Comparison of ENCODE assay signal across 10 cellular contexts in genomic region chr2:85647823-85648526, GRCh38. TPM values are rescaled to one million over a fixed set of nuclear protein-coding genes. Genes with fewer than 3 reads are reported as not detected.
DNase-seq lines count a peak whose midpoint lies in the region; ATAC-seq and TF ChIP-seq lines count a peak whose summit lies in the region.
"Had no signal": no experiment of that assay in that cellular context is flagged by ENCODE, and none has a peak within 500 bp of the region (broad histone marks: within the 10 kb centered on the region; RNA-seq: fewer than 3 reads in every experiment).

No MANE protein-coding gene starts in this region.

- peak overlapping the region; percentile 10 for H3K27ac Mint-ChIP-seq in activated naive CD8-positive, alpha-beta T cell treated with anti-CD3 and anti-CD28 coated beads, Interleukin-2, amount 10 ng/mL, durations not matched to agents 7 days and 5 days
- no peak overlapping the region for H3K27ac Mint-ChIP-seq in activated naive CD8-positive, alpha-beta T cell treated with anti-CD3 and anti-CD28 coated beads for 36 hours
- H3K27ac Mint-ChIP-seq in activated B cell treated with CpG ODN at 0.5 μM for 24 hours = peak overlapping the region; percentile 46

- peaks cover 20 to 95% (median 67%) of the 10 kb centered on the region in 4 donors for H3K36me3 ChIP-seq in upper lobe of left lung

- H3K4me3 ChIP-seq in upper lobe of left lung = no peak overlapping the region
- H3K4me3 ChIP-seq in right cardiac atrium (ENCODE audit: low read length) = no peak overlapping the region

- H3K27me3 ChIP-seq in upper lobe of left lung = no peaks in the 10 kb centered on the region
- no peaks in the 10 kb centered on the region for H3K27me3 ChIP-seq in right cardiac atrium (ENCODE audit: control insufficient read depth, insufficient read depth)

- H3K9me3 ChIP-seq in upper lobe of left lung (no peaks in the 10 kb centered on the region), right cardiac atrium (ENCODE audit: control insufficient read depth, low read length) (no peaks in the 10 kb centered on the region)

- no peak for TF ChIP-seq CTCF in activated B cell treated with CpG ODN at 0.5 μM for 24 hours (IDR thresholded peaks at IDR 0.05)
- no peak for TF ChIP-seq CTCF in upper lobe of left lung (IDR thresholded peaks at IDR 0.05)

- POLR2A ChIA-PET in activated naive CD8-positive, alpha-beta T cell treated with anti-CD3 and anti-CD28 coated beads, Interleukin-2, amount 10 ng/mL, durations not matched to agents 7 days and 5 days (lab: Charles Lee) = interaction anchor here (1.0 kb wide), 1 partner anchor 388 kb away, joined by 3 read pairs; no protein-coding TSS in a partner anchor
- POLR2A ChIA-PET in activated B cell treated with CpG ODN at 0.5 μM for 24 hours (lab: Charles Lee) = interaction anchor here (0.6 to 1.1 kb wide), 4 partner anchors 13 to 458 kb away, joined by 3 to 6 read pairs (median 3); partner anchors contain the start of genes POLR1A and PTCD3

- H3K4me1 Mint-ChIP-seq in activated naive CD8-positive, alpha-beta T cell treated with anti-CD3 and anti-CD28 coated beads, Interleukin-2, amount 10 ng/mL, durations not matched to agents 7 days and 5 days = peaks cover 3% of the 10 kb centered on the region
- H3K4me1 Mint-ChIP-seq in activated naive CD8-positive, alpha-beta T cell treated with anti-CD3 and anti-CD28 coated beads for 36 hours = peaks cover under 1% of the 10 kb centered on the region
- peaks cover 24% of the 10 kb centered on the region for H3K4me1 Mint-ChIP-seq in activated B cell treated with CpG ODN at 0.5 μM for 24 hours

- no peak for TF ChIP-seq POLR2A in upper lobe of left lung (IDR thresholded peaks at IDR 0.05)

- no peak for TF ChIP-seq EP300 in upper lobe of left lung (IDR thresholded peaks at IDR 0.05)

- ATAC-seq in activated naive CD8-positive, alpha-beta T cell treated with anti-CD3 and anti-CD28 coated beads, Interleukin-2, amount 10 ng/mL, durations not matched to agents 7 days and 5 days (ENCODE audit: low read depth) = no peak
- ATAC-seq in HG03095 (IDR thresholded peaks at IDR 0.05; ENCODE audit: unreplicated experiment) (peak; percentile 68), activated B cell treated with CpG ODN at 0.5 μM for 24 hours (ENCODE audit: low read depth) (peak; percentile 94), upper lobe of left lung (ENCODE audit: low FRiP score in 2 of 2) (no peak), right cardiac atrium (no peak), HG03039 (IDR thresholded peaks at IDR 0.05; ENCODE audit: unreplicated experiment) (no peak)

- CTCF ChIA-PET in activated B cell treated with CpG ODN at 0.5 μM for 24 hours (lab: Charles Lee) = interaction anchor here (1.0 to 2.3 kb wide), 4 partner anchors 11 to 166 kb away, joined by 3 to 16 read pairs (median 4); no protein-coding TSS in a partner anchor

- H3K27me3 Mint-ChIP-seq in activated naive CD8-positive, alpha-beta T cell treated with anti-CD3 and anti-CD28 coated beads, Interleukin-2, amount 10 ng/mL, durations not matched to agents 7 days and 5 days = no peaks in the 10 kb centered on the region
- H3K27me3 Mint-ChIP-seq in activated naive CD8-positive, alpha-beta T cell treated with anti-CD3 and anti-CD28 coated beads for 36 hours = no peaks in the 10 kb centered on the region
- no peaks in the 10 kb centered on the region for H3K27me3 Mint-ChIP-seq in activated B cell treated with CpG ODN at 0.5 μM for 24 hours

- H3K9me3 Mint-ChIP-seq in activated naive CD8-positive, alpha-beta T cell treated with anti-CD3 and anti-CD28 coated beads, Interleukin-2, amount 10 ng/mL, durations not matched to agents 7 days and 5 days = no peaks in the 10 kb centered on the region
- no peaks in the 10 kb centered on the region for H3K9me3 Mint-ChIP-seq in activated naive CD8-positive, alpha-beta T cell treated with anti-CD3 and anti-CD28 coated beads for 36 hours
- no peaks in the 10 kb centered on the region for H3K9me3 Mint-ChIP-seq in activated B cell treated with CpG ODN at 0.5 μM for 24 hours

- WGBS in upper lobe of left lung, 2 donors = 74 to 88% methylated on average over 10 of the region's 10 CpGs
- WGBS in right cardiac atrium = 87% methylated on average over 10 of the region's 10 CpGs

- H3K36me3 Mint-ChIP-seq in activated naive CD8-positive, alpha-beta T cell treated with anti-CD3 and anti-CD28 coated beads, Interleukin-2, amount 10 ng/mL, durations not matched to agents 7 days and 5 days = peaks cover 33% of the 10 kb centered on the region
- H3K36me3 Mint-ChIP-seq in activated naive CD8-positive, alpha-beta T cell treated with anti-CD3 and anti-CD28 coated beads for 36 hours = peaks cover 32% of the 10 kb centered on the region
- H3K36me3 Mint-ChIP-seq in activated B cell treated with CpG ODN at 0.5 μM for 24 hours (ENCODE audit: low read depth) = peaks cover 87% of the 10 kb centered on the region

- no peak for DNase-seq in activated naive CD8-positive, alpha-beta T cell treated with anti-CD3 and anti-CD28 coated beads, Interleukin-2, amount 10 ng/mL, durations not matched to agents 7 days and 5 days
- no peak for DNase-seq in activated naive CD8-positive, alpha-beta T cell treated with anti-CD3 and anti-CD28 coated beads for 36 hours
- DNase-seq in activated B cell treated with CpG ODN at 0.5 μM for 24 hours = no peak
- DNase-seq in upper lobe of left lung = no peak
- DNase-seq in right cardiac atrium = no peak
- no peak for DNase-seq in activated T-cell treated with anti-CD3 and anti-CD28 coated beads for 4 hours

- H3K4me3 Mint-ChIP-seq in activated naive CD8-positive, alpha-beta T cell treated with anti-CD3 and anti-CD28 coated beads, Interleukin-2, amount 10 ng/mL, durations not matched to agents 7 days and 5 days = no peak overlapping the region
- no peak overlapping the region for H3K4me3 Mint-ChIP-seq in activated naive CD8-positive, alpha-beta T cell treated with anti-CD3 and anti-CD28 coated beads for 36 hours
- no peak overlapping the region for H3K4me3 Mint-ChIP-seq in activated B cell treated with CpG ODN at 0.5 μM for 24 hours

- H3K4me1 ChIP-seq in upper lobe of left lung (peaks cover 13 to 25% (median 20%) of the 10 kb centered on the region in 4 donors), right cardiac atrium (ENCODE audit: control insufficient read depth, insufficient read depth, low read length) (peaks cover 3% of the 10 kb centered on the region)

- H3K27ac ChIP-seq in upper lobe of left lung = peak overlapping the region in 3 of 4 donors; percentile 68 to 78 (median 74)
- H3K27ac ChIP-seq in right cardiac atrium (ENCODE audit: low read length) = no peak overlapping the region
- H3K27ac ChIP-seq: epithelial cell of prostate had no signal

- intact Hi-C loops in activated B cell treated with CpG ODN at 0.5 μM for 24 hours (cut with micrococcal nuclease) = loop anchor here (1.0 kb wide), 3 partner anchors 11 to 64 kb away; partner anchors contain the start of gene VAMP5
- intact Hi-C loops in right cardiac atrium (cut with DNase I) = loop anchor here in 1 of 4 donors (5.0 kb wide), 1 partner anchor 59 kb away; no protein-coding TSS in a partner anchor

RNA-seq across cellular contexts. Expression of gene SFTPB, which starts 20.0 kb away (rescaled TPM):
- not detected for total RNA-seq in activated naive CD8-positive, alpha-beta T cell treated with anti-CD3 and anti-CD28 coated beads, Interleukin-2, amount 10 ng/mL, durations not matched to agents 7 days and 5 days
- total RNA-seq in activated naive CD8-positive, alpha-beta T cell treated with anti-CD3 and anti-CD28 coated beads for 36 hours = not detected
- 0.05 TPM in 1 of 2 replicates, not detected in the other for total RNA-seq in activated B cell treated with CpG ODN at 0.5 μM for 24 hours
- over 10,000 TPM; 10,501 to 67,270 (median 33,394) TPM for total RNA-seq in upper lobe of left lung
- 1 to 10 TPM in 1 of 4 donors, under 1 TPM in 1, not detected in 2; 0.60 to 3.1 TPM for total RNA-seq in right cardiac atrium
- polyA plus RNA-seq in right cardiac atrium = not detected
- total RNA-seq: PC-3 had no signal

RNA-seq across cellular contexts. Expression of gene USP39, which starts 32.0 kb away (rescaled TPM):
- 10 to 100 TPM; 72.8 to 75.2 TPM for total RNA-seq in activated naive CD8-positive, alpha-beta T cell treated with anti-CD3 and anti-CD28 coated beads, Interleukin-2, amount 10 ng/mL, durations not matched to agents 7 days and 5 days
- total RNA-seq in activated naive CD8-positive, alpha-beta T cell treated with anti-CD3 and anti-CD28 coated beads for 36 hours = 100 to 1,000 TPM in 1 of 2 experiments, 10 to 100 TPM in 1; 97.9 to 109 TPM
- 57.8 and 64.1 TPM in 2 replicates for total RNA-seq in activated B cell treated with CpG ODN at 0.5 μM for 24 hours
- 100 to 1,000 TPM in 1 of 6 donors, 10 to 100 TPM in 5; 36.8 to 176 (median 67.3) TPM for total RNA-seq in upper lobe of left lung
- 10 to 100 TPM; 30.8 to 33.1 (median 32.0) TPM for total RNA-seq in right cardiac atrium
- polyA plus RNA-seq in right cardiac atrium = 29.6 TPM

RNA-seq across cellular contexts. Expression of gene C2orf68, which starts 36.1 kb away (rescaled TPM):
- 10 to 100 TPM; 54.7 to 61.2 TPM for total RNA-seq in activated naive CD8-positive, alpha-beta T cell treated with anti-CD3 and anti-CD28 coated beads, Interleukin-2, amount 10 ng/mL, durations not matched to agents 7 days and 5 days
- 10 to 100 TPM; 23.1 to 25.0 TPM for total RNA-seq in activated naive CD8-positive, alpha-beta T cell treated with anti-CD3 and anti-CD28 coated beads for 36 hours
- total RNA-seq in activated B cell treated with CpG ODN at 0.5 μM for 24 hours (49.7 and 61.5 TPM in 2 replicates), upper lobe of left lung (10 to 100 TPM; 24.6 to 46.1 (median 34.0) TPM), right cardiac atrium (10 to 100 TPM; 25.0 to 31.9 (median 27.9) TPM)
- 28.1 TPM for polyA plus RNA-seq in right cardiac atrium

RNA-seq across cellular contexts. Expression of gene TMEM150A, which starts 45.5 kb away (rescaled TPM):
- total RNA-seq in activated naive CD8-positive, alpha-beta T cell treated with anti-CD3 and anti-CD28 coated beads, Interleukin-2, amount 10 ng/mL, durations not matched to agents 7 days and 5 days = 1 to 10 TPM; 5.3 to 7.0 TPM
- total RNA-seq in activated naive CD8-positive, alpha-beta T cell treated with anti-CD3 and anti-CD28 coated beads for 36 hours = 1 to 10 TPM; 2.4 to 3.4 TPM
- total RNA-seq in activated B cell treated with CpG ODN at 0.5 μM for 24 hours (13.2 and 15.0 TPM in 2 replicates), upper lobe of left lung (10 to 100 TPM; 18.9 to 45.8 (median 32.0) TPM), right cardiac atrium (10 to 100 TPM; 14.5 to 17.5 (median 16.5) TPM)
- 19.0 TPM for polyA plus RNA-seq in right cardiac atrium

RNA-seq across cellular contexts. Expression of gene GNLY, which starts 46.2 kb away (rescaled TPM):
- total RNA-seq in activated naive CD8-positive, alpha-beta T cell treated with anti-CD3 and anti-CD28 coated beads, Interleukin-2, amount 10 ng/mL, durations not matched to agents 7 days and 5 days = 10 to 100 TPM; 22.0 to 27.5 TPM
- 1 to 10 TPM; 1.5 to 2.1 TPM for total RNA-seq in activated naive CD8-positive, alpha-beta T cell treated with anti-CD3 and anti-CD28 coated beads for 36 hours
- 1.8 and 2.3 TPM in 2 replicates for total RNA-seq in activated B cell treated with CpG ODN at 0.5 μM for 24 hours
- 10 to 100 TPM; 12.2 to 24.7 (median 21.0) TPM for total RNA-seq in upper lobe of left lung
- total RNA-seq in right cardiac atrium = 1 to 10 TPM in 3 of 4 donors, not detected in 1; 1.4 to 2.3 (median 2.1) TPM
- 2.6 TPM for polyA plus RNA-seq in right cardiac atrium
- total RNA-seq: PC-3 had no signal

Comparison
In these comparisons a context has a peak if more than half of its experiments do, and no peak if none do; other contexts are left out.
1. ATAC-seq: peak in HG03095 (single experiment) and activated B cell treated with CpG ODN at 0.5 μM for 24 hours (single experiment); none in activated naive CD8-positive, alpha-beta T cell treated with anti-CD3 and anti-CD28 coated beads, Interleukin-2, amount 10 ng/mL, durations not matched to agents 7 days and 5 days (single experiment), upper lobe of left lung (0 of 2), right cardiac atrium (0 of 2) and HG03039 (single experiment).
2. RNA of gene SFTPB, which starts 20.0 kb away (total RNA-seq): 10,501 to 67,270 TPM in upper lobe of left lung; 0.60 to 3.1 TPM in right cardiac atrium, not detected in activated naive CD8-positive, alpha-beta T cell treated with anti-CD3 and anti-CD28 coated beads, Interleukin-2, amount 10 ng/mL, durations not matched to agents 7 days and 5 days, not detected in activated naive CD8-positive, alpha-beta T cell treated with anti-CD3 and anti-CD28 coated beads for 36 hours and 0.05 TPM in activated B cell treated with CpG ODN at 0.5 μM for 24 hours; every median in the first group is over 1,000 times any median in the second.